ENCODE assay signal across 16 cellular contexts in the genomic region with DNA sequence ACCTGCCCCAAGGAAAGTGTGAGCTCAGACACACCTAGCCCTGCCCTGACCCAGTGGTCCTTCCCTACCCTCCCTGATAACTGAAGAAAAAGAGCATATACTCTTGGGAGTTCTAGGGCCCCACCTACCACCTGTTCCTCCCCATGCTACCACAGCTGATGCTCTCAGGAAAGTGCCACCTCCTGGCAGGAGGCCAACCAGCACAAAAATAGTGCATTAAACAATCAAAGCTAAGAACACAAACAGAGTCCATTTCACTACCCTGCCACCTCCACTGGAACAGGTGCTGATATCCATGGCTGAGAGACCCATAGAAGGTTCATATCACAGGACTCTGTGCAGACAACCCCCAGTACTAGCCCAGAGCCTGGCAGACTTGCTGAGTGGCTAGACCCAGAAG.
"Had no signal": no experiment of that assay in that cellular context is flagged by ENCODE, and none has a peak within 500 bp of the region (broad histone marks: within the 10 kb centered on the region; RNA-seq: fewer than 3 reads in every experiment).

No MANE protein-coding gene starts in this region.

- DNase-seq: activated CD4-positive, alpha-beta T cell treated with anti-CD3 and anti-CD28 coated beads for 1 hour; activated CD8-positive, alpha-beta memory T cell treated with anti-CD3 and anti-CD28 coated beads for 24 hours; activated CD8-positive, alpha-beta memory T cell treated with anti-CD3 and anti-CD28 coated beads, Interleukin-2, amount 50 U/mL, for 48 hours; activated effector memory CD4-positive, alpha-beta T cell treated with anti-CD3 and anti-CD28 coated beads, Interleukin-2, amount 50 U/mL, for 16 hours; activated naive CD4-positive, alpha-beta T cell treated with anti-CD3 and anti-CD28 coated beads, Interleukin-2, amount 50 U/mL, for 16 hours; activated T-cell treated with anti-CD3 and anti-CD28 coated beads, Interleukin-2, amount 50 U/mL, for 72 hours; cortex of kidney; effector CD4-positive, alpha-beta T cell; naive B cell; T-helper 2 cell; WERI-Rb-1 had no signal

- H3K27me3 ChIP-seq: breast epithelium, esophagus muscularis mucosa, gastroesophageal sphincter, right atrium auricular region had no signal

- H3K9me3 ChIP-seq: esophagus muscularis mucosa, prostate gland, right atrium auricular region had no signal

- H3K27ac ChIP-seq: breast epithelium, esophagus muscularis mucosa, gastroesophageal sphincter, prostate gland, right atrium auricular region, WERI-Rb-1 had no signal

- H3K4me3 ChIP-seq: breast epithelium, esophagus muscularis mucosa, gastroesophageal sphincter, prostate gland, right atrium auricular region had no signal

- H3K4me1 ChIP-seq: breast epithelium, esophagus muscularis mucosa, gastroesophageal sphincter, prostate gland, right atrium auricular region had no signal

- H3K36me3 ChIP-seq: breast epithelium, esophagus muscularis mucosa, gastroesophageal sphincter, prostate gland, right atrium auricular region, WERI-Rb-1 had no signal
